In genomic region chr1:240385985-240386978, GRCh38 we compare ENCODE assay signal across 15 cellular contexts.
DNase-seq lines count a peak whose midpoint lies in the region; FAIRE-seq and TF ChIP-seq lines count a peak whose summit lies in the region.
"Had no signal": no experiment of that assay in that cellular context is flagged by ENCODE, and none has a peak within 500 bp of the region (broad histone marks: within the 10 kb centered on the region; RNA-seq: fewer than 3 reads in every experiment).

No MANE protein-coding gene starts in this region.

- no peak overlapping the region for H3K27ac Mint-ChIP-seq in CD8-positive, alpha-beta memory T cell
- no peak overlapping the region for H3K27ac Mint-ChIP-seq in activated CD4-positive, alpha-beta T cell treated with anti-CD3 and anti-CD28 coated beads, Interleukin-2, amount 10 ng/mL, durations not matched to agents 24 days and 14 days
- H3K27ac Mint-ChIP-seq: CD14-positive monocyte, H9 had no signal

- DNase-seq in AG08395 (ENCODE audit: low spot score) (peak; percentile 83), HT1080 (ENCODE audit: low read depth) (peak; percentile 79), brain pericyte (ENCODE audit: low read depth, low spot score) (peak; percentile 27), myocyte (ENCODE audit: low read depth) (peak; percentile 87), PC-9 (no peak), frontal cortex (ENCODE audit: low spot score in 2 of 2) (no peak)
- DNase-seq in CD8-positive, alpha-beta memory T cell, result no peak
- no peak for DNase-seq in activated CD4-positive, alpha-beta T cell treated with anti-CD3 and anti-CD28 coated beads, Interleukin-2, amount 10 ng/mL, durations not matched to agents 24 days and 14 days
- DNase-seq: esophagus squamous epithelium, H9, Kasumi-1, NCI-H446 had no signal

- H3K36me3 Mint-ChIP-seq in CD8-positive, alpha-beta memory T cell, result peaks cover 0 to 2% (median 0%) of the 10 kb centered on the region in 3 donors
- H3K36me3 Mint-ChIP-seq in activated CD4-positive, alpha-beta T cell treated with anti-CD3 and anti-CD28 coated beads, Interleukin-2, amount 10 ng/mL, durations not matched to agents 24 days and 14 days (ENCODE audit: low read depth), result no peaks in the 10 kb centered on the region
- H3K36me3 Mint-ChIP-seq: CD14-positive monocyte had no signal

- no peaks in the 10 kb centered on the region for H3F3A ChIP-seq in PC-9 (ENCODE audit: insufficient read depth, low read depth)

- no peak for TF ChIP-seq CTCF in PC-9 (conservative IDR thresholded peaks at IDR 0.05)

- no peaks in the 10 kb centered on the region for H3K9me2 ChIP-seq in PC-9 (ENCODE audit: insufficient read depth)

- H3K27ac ChIP-seq in CD8-positive, alpha-beta memory T cell (ENCODE audit: low read depth, low read length), result no peak overlapping the region
- H3K27ac ChIP-seq in PC-9, result no peak overlapping the region
- H3K27ac ChIP-seq: esophagus squamous epithelium, neutrophil had no signal

- H3K4me1 ChIP-seq in CD8-positive, alpha-beta memory T cell (ENCODE audit: insufficient read depth, low read length), result no peaks in the 10 kb centered on the region
- H3K4me1 ChIP-seq in PC-9 (replicated peaks; ENCODE audit: insufficient read depth), result no peaks in the 10 kb centered on the region
- H3K4me1 ChIP-seq: esophagus squamous epithelium had no signal

- H3K79me2 ChIP-seq in PC-9 (ENCODE audit: low read depth), result no peaks in the 10 kb centered on the region

- no peaks in the 10 kb centered on the region for H3K4me1 Mint-ChIP-seq in CD8-positive, alpha-beta memory T cell
- H3K4me1 Mint-ChIP-seq in activated CD4-positive, alpha-beta T cell treated with anti-CD3 and anti-CD28 coated beads, Interleukin-2, amount 10 ng/mL, durations not matched to agents 24 days and 14 days, result no peaks in the 10 kb centered on the region
- H3K4me1 Mint-ChIP-seq: CD14-positive monocyte; central memory CD8-positive, alpha-beta T cell had no signal

- peaks cover 6 to 19% (median 9%) of the 10 kb centered on the region in 5 donors for H3K9me3 Mint-ChIP-seq in CD8-positive, alpha-beta memory T cell
- H3K9me3 Mint-ChIP-seq in activated CD4-positive, alpha-beta T cell treated with anti-CD3 and anti-CD28 coated beads, Interleukin-2, amount 10 ng/mL, durations not matched to agents 24 days and 14 days, result peaks cover 3% of the 10 kb centered on the region
- H3K9me3 Mint-ChIP-seq: central memory CD8-positive, alpha-beta T cell had no signal

- no peaks in the 10 kb centered on the region for H3K27me3 Mint-ChIP-seq in CD8-positive, alpha-beta memory T cell
- no peaks in the 10 kb centered on the region for H3K27me3 Mint-ChIP-seq in activated CD4-positive, alpha-beta T cell treated with anti-CD3 and anti-CD28 coated beads, Interleukin-2, amount 10 ng/mL, durations not matched to agents 24 days and 14 days
- H3K27me3 Mint-ChIP-seq: central memory CD8-positive, alpha-beta T cell had no signal

- H3K27me3 ChIP-seq in CD8-positive, alpha-beta memory T cell (ENCODE audit: insufficient read depth, low read length, poor library complexity, severe bottlenecking), result no peaks in the 10 kb centered on the region
- H3K27me3 ChIP-seq in PC-9 (ENCODE audit: insufficient read depth, low read depth), result peaks cover 11% of the 10 kb centered on the region
- H3K27me3 ChIP-seq: esophagus squamous epithelium, neutrophil had no signal

- no peak overlapping the region for H3K4me3 ChIP-seq in CD8-positive, alpha-beta memory T cell (ENCODE audit: low read length)
- no peak overlapping the region for H3K4me3 ChIP-seq in PC-9
- H3K4me3 ChIP-seq: esophagus squamous epithelium had no signal

- no peaks in the 10 kb centered on the region for H3K9me3 ChIP-seq in CD8-positive, alpha-beta memory T cell (ENCODE audit: low read length)
- H3K9me3 ChIP-seq in PC-9 (ENCODE audit: insufficient read depth, low read depth), result no peaks in the 10 kb centered on the region; the same call in 1 of the 2 replicates

- no peaks in the 10 kb centered on the region for H3K36me3 ChIP-seq in CD8-positive, alpha-beta memory T cell (ENCODE audit: insufficient read depth, low read length)
- no peaks in the 10 kb centered on the region for H3K36me3 ChIP-seq in PC-9 (ENCODE audit: low read depth)
- H3K36me3 ChIP-seq: esophagus squamous epithelium, neutrophil had no signal

- intact Hi-C loops in activated CD4-positive, alpha-beta T cell treated with anti-CD3 and anti-CD28 coated beads, Interleukin-2, amount 10 ng/mL, durations not matched to agents 24 days and 14 days (cut with micrococcal nuclease), result no loop called here
- intact Hi-C loops in PC-9 (cut with micrococcal nuclease; ENCODE audit: unreplicated experiment), result no loop called here

- BruUV-seq in PC-9 (replicated peaks; lab: Mats Ljungman, UMichigan), result no TSS peak

- no peak for FAIRE-seq in frontal cortex (lab: Jason Lieb, UNC)

- POLR2A ChIA-PET in CD8-positive, alpha-beta memory T cell (lab: Charles Lee), result no interaction called here
- POLR2A ChIA-PET in PC-9 (lab: Charles Lee; ENCODE audit: unreplicated experiment), result no interaction called here

- no peak overlapping the region for H3K4me2 ChIP-seq in PC-9

- CTCF ChIA-PET in CD8-positive, alpha-beta memory T cell (lab: Charles Lee), result no interaction called here
- CTCF ChIA-PET in PC-9 (lab: Charles Lee), result no interaction called here

- no peaks in the 10 kb centered on the region for H4K20me1 ChIP-seq in PC-9 (ENCODE audit: insufficient read depth)

- H3K4me3 Mint-ChIP-seq in CD8-positive, alpha-beta memory T cell, result no peak overlapping the region
- no peak overlapping the region for H3K4me3 Mint-ChIP-seq in activated CD4-positive, alpha-beta T cell treated with anti-CD3 and anti-CD28 coated beads, Interleukin-2, amount 10 ng/mL, durations not matched to agents 24 days and 14 days
- H3K4me3 Mint-ChIP-seq: CD14-positive monocyte; central memory CD8-positive, alpha-beta T cell; H9 had no signal

- no peak overlapping the region for H2AFZ ChIP-seq in PC-9

Comparison
In these comparisons a context has a peak if more than half of its experiments do, and no peak if none do; other contexts are left out.
1. DNase-seq: peak in AG08395 (single experiment), HT1080 (single experiment), brain pericyte (single experiment) and myocyte (single experiment); none in CD8-positive, alpha-beta memory T cell (0 of 5), activated CD4-positive, alpha-beta T cell treated with anti-CD3 and anti-CD28 coated beads, Interleukin-2, amount 10 ng/mL, durations not matched to agents 24 days and 14 days (single experiment), PC-9 (0 of 2) and frontal cortex (0 of 2).